8 cellular contexts compared by ENCODE assay signal in genomic region chr1:161045749-161046573, GRCh38. TPM values are rescaled to one million over a fixed set of nuclear protein-coding genes. Genes with fewer than 3 reads are reported as not detected.
DNase-seq lines count a peak whose midpoint lies in the region; ATAC-seq and TF ChIP-seq lines count a peak whose summit lies in the region.

TSS of gene USF1 (minus strand) at chr1:161045977. CDS start at chr1:161043275, 2,702 bp downstream.

- H3K27me3 ChIP-seq in CD8-positive, alpha-beta T cell (ENCODE audit: insufficient read depth, low read length) = no peaks in the 10 kb centered on the region
- H3K27me3 ChIP-seq in effector memory CD4-positive, alpha-beta T cell (replicated peaks; ENCODE audit: control insufficient read depth, insufficient read depth, low read length, poor library complexity, severe bottlenecking) = no peaks in the 10 kb centered on the region

- TF ChIP-seq CTCF in CD8-positive, alpha-beta T cell (IDR thresholded peaks at IDR 0.05) = no peak

- peak; percentile 76 for ATAC-seq in CD8-positive, alpha-beta T cell
- peak; percentile 35 for ATAC-seq in GM19468 (IDR thresholded peaks at IDR 0.05; ENCODE audit: extremely low read depth, unreplicated experiment)

- peak within 1 kb of the TSS; percentile 82 for H3K27ac ChIP-seq in CD8-positive, alpha-beta T cell (ENCODE audit: low read depth, low read length)
- peak within 1 kb of the TSS; percentile 94 for H3K27ac ChIP-seq in effector memory CD4-positive, alpha-beta T cell (ENCODE audit: insufficient read depth, low read length, poor library complexity, severe bottlenecking)

- intact Hi-C loops in CD8-positive, alpha-beta T cell (cut with DNase I, micrococcal nuclease) = loop anchor here (1.0 to 5.0 kb wide), 13 partner anchors 8 to 784 kb away; partner anchors contain the start of genes DCAF8 (in 2 of the 2), KLHDC9 (in 2 of the 2), ARHGAP30 (in 1 of the 2) and DEDD (in 1 of the 2)

- H3K27me3 Mint-ChIP-seq in CD8-positive, alpha-beta T cell (ENCODE audit: low read depth) = no peaks in the 10 kb centered on the region

- DNase-seq in CD8-positive, alpha-beta T cell = peak; percentile 88 to 95 (median 91)
- DNase-seq in HS-5 (ENCODE audit: low read depth) = peak; percentile 88
- peak; percentile 88 for DNase-seq in NK-92 treated with Interleukin-12 subunit alpha and Interleukin-12 subunit beta, amount 100 ng/mL, for 24 hours (lab: John Stamatoyannopoulos, UW)
- DNase-seq in activated CD8-positive, alpha-beta memory T cell treated with anti-CD3 and anti-CD28 coated beads for 24 hours = peak; percentile 96
- DNase-seq in effector memory CD4-positive, alpha-beta T cell = peak; percentile 84 to 90 (median 89)
- peak; percentile 98 for DNase-seq in medulla oblongata (ENCODE audit: extremely low spot score)
- peak; percentile 85 for DNase-seq in stimulated activated CD8-positive, alpha-beta memory T cell treated with anti-CD3 and anti-CD28 coated beads, Interleukin-12 subunit alpha, Interleukin-12 subunit beta, amount 100 ng/mL, for 1 hour (ENCODE audit: low read depth)

- H3K4me3 ChIP-seq in CD8-positive, alpha-beta T cell (ENCODE audit: low read depth, low read length) = peak within 1 kb of the TSS; percentile 87
- H3K4me3 ChIP-seq in effector memory CD4-positive, alpha-beta T cell (ENCODE audit: insufficient read depth, low read depth, low read length, poor library complexity, severe bottlenecking) = peak within 1 kb of the TSS; percentile 98

- peaks cover 74% of the 10 kb centered on the region for H3K36me3 Mint-ChIP-seq in CD8-positive, alpha-beta T cell

- peaks cover 24% of the 10 kb centered on the region for H3K4me1 ChIP-seq in CD8-positive, alpha-beta T cell (ENCODE audit: insufficient read depth, low read length)
- H3K4me1 ChIP-seq in effector memory CD4-positive, alpha-beta T cell (ENCODE audit: control insufficient read depth, insufficient read depth, low read length, poor library complexity, severe bottlenecking) = peaks cover 8% of the 10 kb centered on the region

- CTCF ChIA-PET in CD8-positive, alpha-beta T cell (lab: Charles Lee) = interaction anchor here (0.6 to 15.0 kb wide), 12 partner anchors 22 to 336 kb away, joined by 3 to 168 read pairs (median 4); partner anchors contain the start of genes ARHGAP30, F11R, KLHDC9 and PPOX

- H3K36me3 ChIP-seq in CD8-positive, alpha-beta T cell (ENCODE audit: insufficient read depth, low read length) = peaks cover 33% of the 10 kb centered on the region
- peaks cover 55% of the 10 kb centered on the region for H3K36me3 ChIP-seq in effector memory CD4-positive, alpha-beta T cell (ENCODE audit: control insufficient read depth, insufficient read depth, low read length)

- no peaks in the 10 kb centered on the region for H3K9me3 ChIP-seq in CD8-positive, alpha-beta T cell (ENCODE audit: low read length)
- no peaks in the 10 kb centered on the region for H3K9me3 ChIP-seq in effector memory CD4-positive, alpha-beta T cell (ENCODE audit: control insufficient read depth, low read length)

- peaks cover 50% of the 10 kb centered on the region for H3K4me1 Mint-ChIP-seq in CD8-positive, alpha-beta T cell (ENCODE audit: low read depth)

- H3K9me3 Mint-ChIP-seq in CD8-positive, alpha-beta T cell = no peaks in the 10 kb centered on the region

- peak within 1 kb of the TSS; percentile 98 for H3K4me3 Mint-ChIP-seq in CD8-positive, alpha-beta T cell

- H3K27ac Mint-ChIP-seq in CD8-positive, alpha-beta T cell = peak within 1 kb of the TSS; percentile 100

- POLR2A ChIA-PET in CD8-positive, alpha-beta T cell (lab: Charles Lee) = interaction anchor here (0.6 to 5.2 kb wide), 35 partner anchors 8 to 784 kb away, joined by 3 to 189 read pairs (median 4); partner anchors contain the start of genes ARHGAP30, DCAF8, DEDD and F11R

RNA-seq across cellular contexts. Expression of gene USF1, which starts in this region (rescaled TPM):
- total RNA-seq in CD8-positive, alpha-beta T cell = 10 to 100 TPM; 95.6 to 98.8 TPM

Comparison
In these comparisons a context has a peak if more than half of its experiments do, and no peak if none do; other contexts are left out.
1. Peak in every context shown above with its lines: DNase-seq, ATAC-seq, H3K4me3 ChIP-seq and H3K27ac ChIP-seq.